ENCODE assay signal across 8 cellular contexts in genomic region chr20:55800501-55800900, GRCh38.
"Had no signal": no experiment of that assay in that cellular context is flagged by ENCODE, and none has a peak within 500 bp of the region (broad histone marks: within the 10 kb centered on the region; RNA-seq: fewer than 3 reads in every experiment).

No MANE protein-coding gene starts in this region.

- ATAC-seq: GM12878 had no signal

- FAIRE-seq: G401.6, GM12878, GM12891, GM12892, GM18507, GM19239 had no signal

- DNase-seq: GDM1, GF-D8 had no signal

- H3K4me3 ChIP-seq: GM12878 had no signal
